ENCODE assay signal across 20 cellular contexts in the genomic region with DNA sequence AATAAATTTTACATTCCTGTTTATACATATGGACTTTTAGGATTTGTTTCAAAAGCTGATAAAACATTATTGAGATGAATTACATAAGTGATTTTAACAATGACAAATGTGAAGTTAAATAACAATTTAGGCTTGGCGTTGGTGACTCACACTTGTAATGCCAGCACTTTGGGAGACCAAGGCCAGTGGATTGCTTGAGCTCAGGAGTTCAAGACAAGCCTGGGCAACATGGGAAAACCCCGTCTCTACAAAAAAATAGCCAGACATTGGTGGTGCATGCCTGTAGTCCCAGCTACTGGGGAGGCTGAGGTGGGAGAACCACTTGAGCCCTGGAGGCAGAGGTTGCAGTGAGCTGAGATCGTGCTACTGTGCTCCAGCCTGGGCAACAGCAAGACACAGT. TPM values are rescaled to one million over a fixed set of nuclear protein-coding genes. Genes with fewer than 3 reads are reported as not detected.
"Had no signal": no experiment of that assay in that cellular context is flagged by ENCODE, and none has a peak within 500 bp of the region (broad histone marks: within the 10 kb centered on the region; RNA-seq: fewer than 3 reads in every experiment).

No MANE protein-coding gene starts in this region.

- H3K9me3 ChIP-seq: lower lobe of right lung, pancreas, stomach, thoracic aorta had no signal

- ATAC-seq: activated CD8-positive, alpha-beta memory T cell treated with anti-CD3 and anti-CD28 coated beads, Interleukin-2, amount 10 ng/mL, durations not matched to agents 7 days and 5 days; lower lobe of right lung; pancreas; T-cell had no signal

- DNase-seq: activated CD4-positive, alpha-beta T cell treated with anti-CD3 and anti-CD28 coated beads, Interleukin-2, amount 50 U/mL, for 48 hours; activated CD8-positive, alpha-beta memory T cell treated with anti-CD3 and anti-CD28 coated beads, Interleukin-2, amount 10 ng/mL, durations not matched to agents 7 days and 5 days; activated naive CD4-positive, alpha-beta T cell treated with anti-CD3 and anti-CD28 coated beads, Interleukin-2, amount 50 U/mL, for 16 hours; activated T-cell treated with anti-CD3 and anti-CD28 coated beads, Interleukin-2, amount 50 U/mL, for 24 hours; endodermal cell; immature natural killer cell; left cardiac atrium; lower lobe of right lung; midbrain; pancreas; stimulated activated CD4-positive, alpha-beta T cell treated with anti-CD3 and anti-CD28 coated beads, Interleukin-12 subunit alpha, Interleukin-12 subunit beta, amount 100 ng/mL, for 4 hours; stimulated activated CD4-positive, alpha-beta T cell treated with anti-CD3 and anti-CD28 coated beads, Interleukin-2, amount 100 ng/mL, for 24 hours; stomach; T-cell had no signal

- H3K27ac ChIP-seq: cardiac muscle cell, dorsolateral prefrontal cortex, lower lobe of right lung, pancreas, stomach, thoracic aorta, VCaP had no signal

- H3K4me1 ChIP-seq: lower lobe of right lung, pancreas had no signal

- H3K36me3 ChIP-seq: cardiac muscle cell, thoracic aorta had no signal

- H3K4me3 ChIP-seq: cardiac muscle cell, dorsolateral prefrontal cortex, lower lobe of right lung, pancreas, stomach, thoracic aorta had no signal

- H3K27me3 ChIP-seq: cardiac muscle cell, dorsolateral prefrontal cortex, pancreas, stomach had no signal

RNA-seq across cellular contexts. Expression of gene HEATR4, which starts 17.6 kb away (rescaled TPM):
- total RNA-seq: activated CD8-positive, alpha-beta memory T cell treated with anti-CD3 and anti-CD28 coated beads, Interleukin-2, amount 10 ng/mL, durations not matched to agents 7 days and 5 days; neural crest cell had no signal

RNA-seq across cellular contexts. Expression of gene ACOT6, which starts 35.9 kb away (rescaled TPM):
- total RNA-seq: activated CD8-positive, alpha-beta memory T cell treated with anti-CD3 and anti-CD28 coated beads, Interleukin-2, amount 10 ng/mL, durations not matched to agents 7 days and 5 days; endodermal cell; left cardiac atrium; lower lobe of right lung; neural crest cell; pancreas; stomach; T-cell; thoracic aorta; ureter had no signal
